ENCODE assay signal across 10 cellular contexts in genomic region chrX:39162322-39162721, GRCh38.
DNase-seq lines count a peak whose midpoint lies in the region; ATAC-seq and TF ChIP-seq lines count a peak whose summit lies in the region.
"Had no signal": no experiment of that assay in that cellular context is flagged by ENCODE, and none has a peak within 500 bp of the region (broad histone marks: within the 10 kb centered on the region; RNA-seq: fewer than 3 reads in every experiment).

No MANE protein-coding gene starts in this region.

- H3K27ac Mint-ChIP-seq in activated CD4-positive, alpha-beta T cell treated with anti-CD3 and anti-CD28 coated beads for 36 hours, result peak overlapping the region; percentile 59

- POLR2A ChIA-PET in activated CD4-positive, alpha-beta T cell treated with anti-CD3 and anti-CD28 coated beads for 36 hours (lab: Charles Lee), result interaction anchor here (1.9 kb wide), 1 partner anchor 34 kb away, joined by 6 read pairs; no protein-coding TSS in a partner anchor

- CTCF ChIA-PET in activated CD4-positive, alpha-beta T cell treated with anti-CD3 and anti-CD28 coated beads for 36 hours (lab: Charles Lee), result interaction anchor here (0.6 to 3.0 kb wide), 8 partner anchors 10 to 219 kb away, joined by 3 to 13 read pairs (median 4); no protein-coding TSS in a partner anchor

- no peak for TF ChIP-seq CTCF in omental fat pad (IDR thresholded peaks at IDR 0.05)

- DNase-seq in CD1c-positive myeloid dendritic cell (ENCODE audit: extremely low spot score) (peak; percentile 31), posterior cingulate gyrus (peak in 7 of 10 donors; percentile 6 to 89 (median 24)), omental fat pad (ENCODE audit: low spot score) (no peak), NOMO-1 (lab: John Stamatoyannopoulos, UW; ENCODE audit: unreplicated experiment in 2 of 2) (no peak), NCI-H1694 treated with DMSO at 0.1 percent for 48 hours (lab: John Stamatoyannopoulos, UW) (no peak)
- DNase-seq in activated CD4-positive, alpha-beta T cell treated with anti-CD3 and anti-CD28 coated beads for 36 hours, result peak; percentile 73
- peak; percentile 34 for DNase-seq in effector CD4-positive, alpha-beta T cell
- DNase-seq: AML-193, thyroid gland had no signal

- H3K27me3 Mint-ChIP-seq in activated CD4-positive, alpha-beta T cell treated with anti-CD3 and anti-CD28 coated beads for 36 hours, result no peaks in the 10 kb centered on the region

- ATAC-seq in activated CD4-positive, alpha-beta T cell treated with anti-CD3 and anti-CD28 coated beads for 36 hours, result peak; percentile 68
- ATAC-seq in GM19328 (IDR thresholded peaks at IDR 0.05; ENCODE audit: unreplicated experiment) (no peak), omental fat pad (ENCODE audit: low FRiP score) (no peak)

- H3K4me3 Mint-ChIP-seq in activated CD4-positive, alpha-beta T cell treated with anti-CD3 and anti-CD28 coated beads for 36 hours, result peak overlapping the region; percentile 53

- H3K36me3 Mint-ChIP-seq in activated CD4-positive, alpha-beta T cell treated with anti-CD3 and anti-CD28 coated beads for 36 hours (ENCODE audit: low read depth), result no peaks in the 10 kb centered on the region

- peaks cover 51% of the 10 kb centered on the region for H3K4me1 Mint-ChIP-seq in activated CD4-positive, alpha-beta T cell treated with anti-CD3 and anti-CD28 coated beads for 36 hours

- intact Hi-C loops in activated CD4-positive, alpha-beta T cell treated with anti-CD3 and anti-CD28 coated beads for 36 hours (cut with DNase I, micrococcal nuclease), result loop anchor here (2.0 to 10.0 kb wide), 5 partner anchors 34 to 282 kb away; no protein-coding TSS in a partner anchor
- intact Hi-C loops in posterior cingulate gyrus (cut with DNase I), result no loop called here

- no peaks in the 10 kb centered on the region for H3K9me3 Mint-ChIP-seq in activated CD4-positive, alpha-beta T cell treated with anti-CD3 and anti-CD28 coated beads for 36 hours (ENCODE audit: low read depth)

Comparison
In these comparisons a context has a peak if more than half of its experiments do, and no peak if none do; other contexts are left out.
1. DNase-seq: peak in CD1c-positive myeloid dendritic cell (single experiment), activated CD4-positive, alpha-beta T cell treated with anti-CD3 and anti-CD28 coated beads for 36 hours (single experiment), effector CD4-positive, alpha-beta T cell (single experiment) and posterior cingulate gyrus (7 of 10); none in omental fat pad (single experiment), NOMO-1 (0 of 2) and NCI-H1694 treated with DMSO at 0.1 percent for 48 hours (single experiment).